8 cellular contexts compared by ENCODE assay signal in the genomic region with DNA sequence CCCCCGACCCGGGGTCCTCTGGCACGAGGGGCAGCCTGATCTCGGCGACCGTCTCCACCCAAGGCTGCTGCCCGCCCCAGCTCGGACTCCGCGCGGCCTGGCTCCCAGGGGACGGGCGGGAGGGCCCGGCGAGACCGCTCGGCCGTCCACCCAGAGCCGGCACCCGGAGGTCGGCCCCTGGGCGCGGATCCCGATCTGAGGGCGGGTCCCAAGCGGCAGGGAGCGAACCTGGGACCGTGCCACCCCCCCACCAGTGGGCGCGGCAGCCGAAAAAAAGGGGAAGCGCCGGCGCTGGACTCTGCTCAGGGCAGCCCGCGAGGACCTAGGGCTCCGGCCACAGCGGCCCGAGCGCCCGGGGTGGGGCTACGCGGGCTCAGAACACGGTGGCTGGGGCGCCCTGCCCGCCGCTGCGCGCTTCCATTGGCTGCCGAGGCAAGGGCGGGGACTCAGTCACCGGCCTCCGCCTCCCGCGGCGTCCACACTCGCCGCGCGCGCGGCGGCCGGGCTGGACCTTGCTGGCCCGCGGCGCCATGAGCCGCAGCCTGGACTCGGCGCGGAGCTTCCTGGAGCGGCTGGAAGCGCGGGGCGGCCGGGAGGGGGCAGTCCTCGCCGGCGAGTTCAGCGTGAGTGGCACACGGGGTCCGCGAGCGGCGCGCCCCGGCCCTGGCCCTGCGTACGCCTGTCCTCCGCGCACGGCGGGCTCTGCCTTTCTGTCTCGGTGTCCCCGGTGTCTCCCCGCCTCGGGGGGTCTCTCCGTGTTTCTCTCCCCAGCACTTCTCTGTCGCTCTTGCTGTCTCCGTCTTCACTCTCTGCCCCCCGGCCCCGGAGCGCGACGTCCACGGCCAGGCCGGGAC. TPM values are rescaled to one million over a fixed set of nuclear protein-coding genes. Genes with fewer than 3 reads are reported as not detected.
A peak's percentile ranks its signal among the peaks of the same experiment; 100 is the strongest.
DNase-seq lines count a peak whose midpoint lies in the region; ATAC-seq lines count a peak whose summit lies in the region.

A gene with protein sequence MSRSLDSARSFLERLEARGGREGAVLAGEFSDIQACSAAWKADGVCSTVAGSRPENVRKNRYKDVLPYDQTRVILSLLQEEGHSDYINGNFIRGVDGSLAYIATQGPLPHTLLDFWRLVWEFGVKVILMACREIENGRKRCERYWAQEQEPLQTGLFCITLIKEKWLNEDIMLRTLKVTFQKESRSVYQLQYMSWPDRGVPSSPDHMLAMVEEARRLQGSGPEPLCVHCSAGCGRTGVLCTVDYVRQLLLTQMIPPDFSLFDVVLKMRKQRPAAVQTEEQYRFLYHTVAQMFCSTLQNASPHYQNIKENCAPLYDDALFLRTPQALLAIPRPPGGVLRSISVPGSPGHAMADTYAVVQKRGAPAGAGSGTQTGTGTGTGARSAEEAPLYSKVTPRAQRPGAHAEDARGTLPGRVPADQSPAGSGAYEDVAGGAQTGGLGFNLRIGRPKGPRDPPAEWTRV (plus strand): TSS at position 479 of the 854 bp plus-strand sequence. CDS start 52 bp downstream, at position 531.

- ATAC-seq in GM18861 (IDR thresholded peaks at IDR 0.05; ENCODE audit: unreplicated experiment) (peak; percentile 79), HG03045 (IDR thresholded peaks at IDR 0.05; ENCODE audit: unreplicated experiment) (peak; percentile 93), left colon (peak; percentile 92)

- DNase-seq in AML-193 (lab: John Stamatoyannopoulos, UW) (peak; percentile 41 to 50), NCI-H2227 treated with DMSO at 0.1 percent for 48 hours (lab: John Stamatoyannopoulos, UW) (peak; percentile 84), cortex of kidney (lab: John Stamatoyannopoulos, UW) (peak; percentile 96), left colon (peak; percentile 89 to 92)
- peak; percentile 23 to 42 (median 36) for DNase-seq in activated CD4-positive, CD25-positive, alpha-beta regulatory T cell (lab: John Stamatoyannopoulos, UW)
- peak; percentile 65 to 73 for DNase-seq in stimulated activated CD4-positive, alpha-beta T cell treated with anti-CD3 and anti-CD28 coated beads, Interleukin-2, amount 100 ng/mL, for 24 hours

- intact Hi-C loops in left colon (cut with DNase I, micrococcal nuclease), result no loop called here

RNA-seq across cellular contexts. Expression of the gene that starts here (rescaled TPM):
- total RNA-seq in left colon, result 100 to 1,000 TPM; 112 to 168 TPM

Comparison
In these comparisons a context has a peak if more than half of its experiments do, and no peak if none do; other contexts are left out.
1. Peak in every context shown above with its lines: DNase-seq and ATAC-seq.
2. DNase-seq: peak in every context shown above with its lines; median percentile 96 in cortex of kidney; 90 in left colon; 84 in NCI-H2227 treated with DMSO at 0.1 percent for 48 hours; 69 in stimulated activated CD4-positive, alpha-beta T cell treated with anti-CD3 and anti-CD28 coated beads, Interleukin-2, amount 100 ng/mL, for 24 hours; 46 in AML-193; 36 in activated CD4-positive, CD25-positive, alpha-beta regulatory T cell.